Comparison of ENCODE assay signal across 8 cellular contexts in the genomic region with DNA sequence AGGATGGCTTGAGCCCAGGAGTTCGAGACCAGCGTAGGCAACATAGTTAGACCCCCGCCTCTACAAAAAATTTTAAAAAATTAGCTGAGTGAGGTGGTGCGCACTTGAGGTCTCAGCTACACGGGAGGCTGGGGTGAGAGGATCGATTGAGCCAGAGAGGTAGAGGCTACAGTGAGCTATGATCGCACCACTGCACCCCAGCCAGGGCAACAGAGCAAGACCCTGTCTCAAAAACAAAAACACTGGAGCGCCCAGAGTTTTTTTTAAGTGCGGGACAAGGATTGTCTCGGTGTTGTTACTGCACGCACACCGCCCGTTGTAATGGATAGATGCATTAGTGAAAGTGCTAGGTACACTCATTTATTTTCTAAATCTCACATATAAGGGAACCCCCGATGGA. TPM values are rescaled to one million over a fixed set of nuclear protein-coding genes. Genes with fewer than 3 reads are reported as not detected.
A peak's percentile ranks its signal among the peaks of the same experiment; 100 is the strongest.
DNase-seq lines count a peak whose midpoint lies in the region; ATAC-seq, FAIRE-seq and TF ChIP-seq lines count a peak whose summit lies in the region.

No MANE protein-coding gene starts in this region.

- CTCF ChIA-PET in activated CD8-positive, alpha-beta memory T cell treated with anti-CD3 and anti-CD28 coated beads, Interleukin-2, amount 10 ng/mL, durations not matched to agents 7 days and 5 days (lab: Charles Lee) = interaction anchor here (1.2 to 6.2 kb wide), 5 partner anchors 10 to 61 kb away, joined by 3 to 39 read pairs (median 11); no protein-coding TSS in a partner anchor

- no peak overlapping the region for H3K9ac ChIP-seq in kidney (ENCODE audit: low read length in 2 of 2)

- H3K4me1 ChIP-seq in kidney (ENCODE audit: control insufficient read depth in 1 of 2, insufficient read depth in 1 of 2, low read depth in 1 of 2, low read length in 2 of 2) (peaks cover 9 to 21% of the 10 kb centered on the region in 2 donors), thoracic aorta (ENCODE audit: control insufficient read depth in 1 of 2, low read depth in 2 of 2) (peaks cover 14 to 37% of the 10 kb centered on the region in 2 donors)

- DNase-seq in activated CD8-positive, alpha-beta memory T cell treated with anti-CD3 and anti-CD28 coated beads, Interleukin-2, amount 10 ng/mL, durations not matched to agents 7 days and 5 days = no peak
- DNase-seq in activated CD8-positive, alpha-beta memory T cell treated with anti-CD3 and anti-CD28 coated beads, Interleukin-2, amount 50 U/mL, for 4 hours = no peak
- DNase-seq in activated naive CD4-positive, alpha-beta T cell treated with anti-CD3 and anti-CD28 coated beads, Interleukin-2, amount 50 U/mL, for 72 hours (ENCODE audit: low spot score in 2 of 2) = no peak
- no peak for DNase-seq in kidney
- no peak for DNase-seq in thoracic aorta (ENCODE audit: low spot score)
- DNase-seq in RPMI8226 = no peak

- intact Hi-C loops in kidney (cut with DNase I) = no loop called here

- H3K27me3 ChIP-seq in thoracic aorta (replicated peaks; ENCODE audit: insufficient read depth) = no peaks in the 10 kb centered on the region

- FAIRE-seq in kidney (lab: Jason Lieb, UNC) = no peak

- H3K4me3 Mint-ChIP-seq in activated CD8-positive, alpha-beta memory T cell treated with anti-CD3 and anti-CD28 coated beads, Interleukin-2, amount 10 ng/mL, durations not matched to agents 7 days and 5 days = peak overlapping the region; percentile 70

- peaks cover 32% of the 10 kb centered on the region for H3K36me3 Mint-ChIP-seq in activated CD8-positive, alpha-beta memory T cell treated with anti-CD3 and anti-CD28 coated beads, Interleukin-2, amount 10 ng/mL, durations not matched to agents 7 days and 5 days
- H3K36me3 Mint-ChIP-seq in activated naive CD4-positive, alpha-beta T cell treated with anti-CD3 and anti-CD28 coated beads, Interleukin-2, amount 50 U/mL, for 72 hours = peaks cover 13 to 33% of the 10 kb centered on the region in 2 donors

- ATAC-seq in activated CD8-positive, alpha-beta memory T cell treated with anti-CD3 and anti-CD28 coated beads, Interleukin-2, amount 10 ng/mL, durations not matched to agents 7 days and 5 days = no peak
- no peak for ATAC-seq in activated naive CD4-positive, alpha-beta T cell treated with anti-CD3 and anti-CD28 coated beads, Interleukin-2, amount 50 U/mL, for 72 hours
- ATAC-seq in thoracic aorta (ENCODE audit: insufficient number of reproducible peaks, low FRiP score, low read depth) = no peak
- ATAC-seq in HG02678 (IDR thresholded peaks at IDR 0.05; ENCODE audit: unreplicated experiment) = no peak
- no peak for ATAC-seq in GM19395 (IDR thresholded peaks at IDR 0.05; ENCODE audit: unreplicated experiment)

- H3K9me3 Mint-ChIP-seq in activated CD8-positive, alpha-beta memory T cell treated with anti-CD3 and anti-CD28 coated beads, Interleukin-2, amount 10 ng/mL, durations not matched to agents 7 days and 5 days (ENCODE audit: low read depth) = no peaks in the 10 kb centered on the region
- H3K9me3 Mint-ChIP-seq in activated naive CD4-positive, alpha-beta T cell treated with anti-CD3 and anti-CD28 coated beads, Interleukin-2, amount 50 U/mL, for 72 hours = no peaks in the 10 kb centered on the region

- H3K27ac Mint-ChIP-seq in activated CD8-positive, alpha-beta memory T cell treated with anti-CD3 and anti-CD28 coated beads, Interleukin-2, amount 10 ng/mL, durations not matched to agents 7 days and 5 days = peak overlapping the region; percentile 85
- peak overlapping the region; percentile 60 to 75 for H3K27ac Mint-ChIP-seq in activated naive CD4-positive, alpha-beta T cell treated with anti-CD3 and anti-CD28 coated beads, Interleukin-2, amount 50 U/mL, for 72 hours

- no peaks in the 10 kb centered on the region for H3K27me3 Mint-ChIP-seq in activated CD8-positive, alpha-beta memory T cell treated with anti-CD3 and anti-CD28 coated beads, Interleukin-2, amount 10 ng/mL, durations not matched to agents 7 days and 5 days

- H3K36me3 ChIP-seq in kidney (ENCODE audit: control insufficient read depth in 1 of 2, insufficient read depth in 2 of 2, low read length in 2 of 2) = no peaks in the 10 kb centered on the region
- H3K36me3 ChIP-seq in thoracic aorta = no peaks in the 10 kb centered on the region

- TF ChIP-seq CTCF in kidney (IDR thresholded peaks at IDR 0.05; ENCODE audit: borderline replicate concordance, extremely low read depth, insufficient read depth) = no peak
- TF ChIP-seq CTCF in thoracic aorta (IDR thresholded peaks at IDR 0.05) = no peak

- peaks cover 68% of the 10 kb centered on the region for H3K4me1 Mint-ChIP-seq in activated CD8-positive, alpha-beta memory T cell treated with anti-CD3 and anti-CD28 coated beads, Interleukin-2, amount 10 ng/mL, durations not matched to agents 7 days and 5 days

- H3K9me3 ChIP-seq in kidney (ENCODE audit: control insufficient read depth in 1 of 2, low read length in 2 of 2) = no peaks in the 10 kb centered on the region
- no peaks in the 10 kb centered on the region for H3K9me3 ChIP-seq in thoracic aorta

- H3K27ac ChIP-seq in kidney (ENCODE audit: low read depth in 2 of 2, low read length in 2 of 2) = no peak overlapping the region
- H3K27ac ChIP-seq in thoracic aorta = no peak overlapping the region

- H3K4me3 ChIP-seq in kidney (ENCODE audit: low read length in 2 of 2) = peak overlapping the region; percentile 63 to 68
- peak overlapping the region; percentile 80 for H3K4me3 ChIP-seq in thoracic aorta

RNA-seq across cellular contexts. Expression of a gene that starts 37.1 kb away (rescaled TPM):
- 100 to 1,000 TPM; 256 to 261 TPM for total RNA-seq in activated CD8-positive, alpha-beta memory T cell treated with anti-CD3 and anti-CD28 coated beads, Interleukin-2, amount 10 ng/mL, durations not matched to agents 7 days and 5 days
- total RNA-seq in activated naive CD4-positive, alpha-beta T cell treated with anti-CD3 and anti-CD28 coated beads, Interleukin-2, amount 50 U/mL, for 72 hours = 100 to 1,000 TPM; 118 to 138 TPM
- total RNA-seq in kidney (19.7 TPM), thoracic aorta (10 to 100 TPM; 12.4 to 18.7 TPM)
- polyA plus RNA-seq in kidney (ENCODE audit: insufficient read depth, low read depth, low replicate concordance) = 5.3 TPM
